In genomic region chrX:13069771-13070410, GRCh38 we compare ENCODE assay signal across 13 cellular contexts. TPM values are rescaled to one million over a fixed set of nuclear protein-coding genes. Genes with fewer than 3 reads are reported as not detected.
"Had no signal": no experiment of that assay in that cellular context is flagged by ENCODE, and none has a peak within 500 bp of the region (broad histone marks: within the 10 kb centered on the region; RNA-seq: fewer than 3 reads in every experiment).

No MANE protein-coding gene starts in this region.

- DNase-seq: activated CD4-positive, alpha-beta T cell treated with anti-CD3 and anti-CD28 coated beads for 36 hours; activated naive CD4-positive, alpha-beta T cell treated with anti-CD3 and anti-CD28 coated beads for 36 hours; esophagus squamous epithelium; heart right ventricle; ovary; stimulated activated CD4-positive, alpha-beta T cell treated with anti-CD3 and anti-CD28 coated beads, Interleukin-12 subunit alpha, Interleukin-12 subunit beta, amount 100 ng/mL, for 4 hours; stimulated activated CD4-positive, alpha-beta T cell treated with anti-CD3 and anti-CD28 coated beads, Interleukin-2, amount 100 ng/mL, for 48 hours; stimulated activated naive CD8-positive, alpha-beta T cell treated with anti-CD3 and anti-CD28 coated beads, Interleukin-15, Interleukin-2, amounts not matched to agents 100 U/mL and 50 U/mL, for 24 hours; T-helper 1 cell; upper lobe of right lung had no signal

- H3K4me3 ChIP-seq: esophagus squamous epithelium, heart right ventricle, ovary, upper lobe of right lung had no signal

- H3K27me3 ChIP-seq: esophagus squamous epithelium, ovary, upper lobe of right lung had no signal

- H3K36me3 ChIP-seq: esophagus squamous epithelium, heart right ventricle, ovary, upper lobe of right lung had no signal

- H3K4me1 ChIP-seq: esophagus squamous epithelium, heart right ventricle, upper lobe of right lung had no signal

- H3K27ac ChIP-seq: esophagus squamous epithelium, heart right ventricle, ovary, upper lobe of right lung, VCaP had no signal

- ATAC-seq: activated CD4-positive, alpha-beta T cell treated with anti-CD3 and anti-CD28 coated beads for 36 hours; heart right ventricle; stimulated activated naive CD8-positive, alpha-beta T cell treated with anti-CD3 and anti-CD28 coated beads, Interleukin-15, Interleukin-2, amounts not matched to agents 100 U/mL and 50 U/mL, for 24 hours; upper lobe of right lung had no signal

RNA-seq across cellular contexts. Expression of gene FAM9C, which starts 25.5 kb away (rescaled TPM):
- total RNA-seq: activated CD4-positive, alpha-beta T cell treated with anti-CD3 and anti-CD28 coated beads for 36 hours; activated naive CD4-positive, alpha-beta T cell treated with anti-CD3 and anti-CD28 coated beads for 36 hours; esophagus squamous epithelium; lower leg skin; upper lobe of right lung had no signal
- polyA plus RNA-seq: heart right ventricle, keratinocyte had no signal
